ENCODE assay signal across 10 cellular contexts in genomic region chr4:83216856-83217683, GRCh38.
DNase-seq lines count a peak whose midpoint lies in the region; ATAC-seq and TF ChIP-seq lines count a peak whose summit lies in the region.
"Had no signal": no experiment of that assay in that cellular context is flagged by ENCODE, and none has a peak within 500 bp of the region (broad histone marks: within the 10 kb centered on the region; RNA-seq: fewer than 3 reads in every experiment).

No MANE protein-coding gene starts in this region.

- peaks cover 2% of the 10 kb centered on the region for H3K9me3 ChIP-seq in left ventricle myocardium inferior (replicated peaks)
- no peaks in the 10 kb centered on the region for H3K9me3 ChIP-seq in lower lobe of right lung
- no peaks in the 10 kb centered on the region for H3K9me3 ChIP-seq in suprapubic skin
- H3K9me3 ChIP-seq: ascending aorta had no signal

- H3K4me3 ChIP-seq in left ventricle myocardium inferior (no peak overlapping the region), lower lobe of right lung (no peak overlapping the region), suprapubic skin (no peak overlapping the region)
- H3K4me3 ChIP-seq: ascending aorta had no signal

- POLR2A ChIA-PET in activated CD4-positive, alpha-beta memory T cell treated with anti-CD3 and anti-CD28 coated beads for 36 hours (lab: Charles Lee) = interaction anchor here (0.7 to 2.8 kb wide), 5 partner anchors 18 to 312 kb away, joined by 3 to 15 read pairs (median 5); no protein-coding TSS in a partner anchor

- H3K9me3 Mint-ChIP-seq in activated CD4-positive, alpha-beta memory T cell treated with anti-CD3 and anti-CD28 coated beads for 36 hours = no peaks in the 10 kb centered on the region
- H3K9me3 Mint-ChIP-seq: neural crest cell had no signal

- TF ChIP-seq CTCF in left ventricle myocardium inferior (IDR thresholded peaks at IDR 0.05; ENCODE audit: borderline replicate concordance) (no peak), lower lobe of right lung (IDR thresholded peaks at IDR 0.05) (no peak), suprapubic skin (IDR thresholded peaks at IDR 0.05) (no peak)

- no peaks in the 10 kb centered on the region for H3K27me3 ChIP-seq in left ventricle myocardium inferior (ENCODE audit: low read depth)
- H3K27me3 ChIP-seq in lower lobe of right lung (ENCODE audit: low read depth) = no peaks in the 10 kb centered on the region
- H3K27me3 ChIP-seq in suprapubic skin = no peaks in the 10 kb centered on the region
- H3K27me3 ChIP-seq: ascending aorta had no signal

- CTCF ChIA-PET in activated CD4-positive, alpha-beta memory T cell treated with anti-CD3 and anti-CD28 coated beads for 36 hours (lab: Charles Lee) = interaction anchor here (1.0 to 2.7 kb wide), 9 partner anchors 18 to 146 kb away, joined by 3 to 14 read pairs (median 9); partner anchors contain the start of gene COQ2

- no peak for TF ChIP-seq EP300 in suprapubic skin (IDR thresholded peaks at IDR 0.05)

- no peak overlapping the region for H3K4me3 Mint-ChIP-seq in activated CD4-positive, alpha-beta memory T cell treated with anti-CD3 and anti-CD28 coated beads for 36 hours
- H3K4me3 Mint-ChIP-seq: neural crest cell had no signal

- no peak for DNase-seq in left ventricle myocardium inferior
- DNase-seq in cardiac septum (ENCODE audit: low spot score) = no peak
- peak; percentile 11 for DNase-seq in activated CD4-positive, alpha-beta memory T cell treated with anti-CD3 and anti-CD28 coated beads for 36 hours
- DNase-seq in lower lobe of right lung = no peak
- DNase-seq in NOMO-1 treated with DMSO at 0.1 percent for 48 hours (lab: John Stamatoyannopoulos, UW; ENCODE audit: unreplicated experiment) = no peak
- no peak for DNase-seq in suprapubic skin (ENCODE audit: low spot score in 2 of 2)
- DNase-seq in iPS-NIHi7 (ENCODE audit: extremely low spot score) = no peak

- no peak for TF ChIP-seq POLR2A in suprapubic skin (IDR thresholded peaks at IDR 0.05)

- peak overlapping the region; percentile 52 for H3K27ac Mint-ChIP-seq in activated CD4-positive, alpha-beta memory T cell treated with anti-CD3 and anti-CD28 coated beads for 36 hours

- WGBS in suprapubic skin = 93% methylated on average over 8 of the region's 10 CpGs

- intact Hi-C loops in left ventricle myocardium inferior (cut with micrococcal nuclease) = no loop called here
- intact Hi-C loops in cardiac septum (cut with DNase I) = no loop called here
- intact Hi-C loops in activated CD4-positive, alpha-beta memory T cell treated with anti-CD3 and anti-CD28 coated beads for 36 hours (cut with micrococcal nuclease) = loop anchor here (1.0 to 5.0 kb wide), 2 partner anchors 35 to 312 kb away; no protein-coding TSS in a partner anchor
- intact Hi-C loops in lower lobe of right lung (cut with DNase I) = no loop called here

- no peaks in the 10 kb centered on the region for H3K36me3 Mint-ChIP-seq in activated CD4-positive, alpha-beta memory T cell treated with anti-CD3 and anti-CD28 coated beads for 36 hours

- H3K4me1 ChIP-seq in left ventricle myocardium inferior (no peaks in the 10 kb centered on the region), lower lobe of right lung (peaks cover 36% of the 10 kb centered on the region), suprapubic skin (peaks cover 20% of the 10 kb centered on the region)
- H3K4me1 ChIP-seq: ascending aorta had no signal

- H3K36me3 ChIP-seq in left ventricle myocardium inferior (no peaks in the 10 kb centered on the region), lower lobe of right lung (no peaks in the 10 kb centered on the region), suprapubic skin (no peaks in the 10 kb centered on the region)
- H3K36me3 ChIP-seq: ascending aorta had no signal

- H3K27me3 Mint-ChIP-seq in activated CD4-positive, alpha-beta memory T cell treated with anti-CD3 and anti-CD28 coated beads for 36 hours = peaks cover 6% of the 10 kb centered on the region

- H3K27ac ChIP-seq in left ventricle myocardium inferior (replicated peaks) (peak overlapping the region; percentile 5), lower lobe of right lung (peak overlapping the region; percentile 69), suprapubic skin (no peak overlapping the region)
- H3K27ac ChIP-seq: ascending aorta had no signal

- ATAC-seq in lower lobe of right lung (no peak), GM19463 (IDR thresholded peaks at IDR 0.05; ENCODE audit: unreplicated experiment) (no peak)

- peaks cover 69% of the 10 kb centered on the region for H3K4me1 Mint-ChIP-seq in activated CD4-positive, alpha-beta memory T cell treated with anti-CD3 and anti-CD28 coated beads for 36 hours (ENCODE audit: low read depth)
- H3K4me1 Mint-ChIP-seq: neural crest cell had no signal
